ENCODE assay signal across 8 cellular contexts in genomic region chr15:45378913-45379262, GRCh38. TPM values are rescaled to one million over a fixed set of nuclear protein-coding genes. Genes with fewer than 3 reads are reported as not detected.
DNase-seq lines count a peak whose midpoint lies in the region; ATAC-seq and TF ChIP-seq lines count a peak whose summit lies in the region.

No MANE protein-coding gene starts in this region.

- TF ChIP-seq EP300 in sigmoid colon (IDR thresholded peaks at IDR 0.05) = no peak

- no peaks in the 10 kb centered on the region for H3K9me2 ChIP-seq in hepatocyte (replicated peaks; ENCODE audit: insufficient read depth)

- TF ChIP-seq CTCF in GM12865 (IDR thresholded peaks at IDR 0.05; ENCODE audit: insufficient read depth, low read depth, low read length, missing control alignments) (no peak), activated B cell treated with CpG ODN at 0.5 μM for 24 hours (IDR thresholded peaks at IDR 0.05) (no peak), hepatocyte (IDR thresholded peaks at IDR 0.05; ENCODE audit: poor library complexity) (no peak), sigmoid colon (IDR thresholded peaks at IDR 0.05) (no peak)

- H3K79me2 ChIP-seq in hepatocyte = no peaks in the 10 kb centered on the region

- H3K4me3 Mint-ChIP-seq in activated B cell treated with CpG ODN at 0.5 μM for 24 hours = peak overlapping the region; percentile 87

- no peak for TF ChIP-seq POLR2A in sigmoid colon (IDR thresholded peaks at IDR 0.05)

- intact Hi-C loops in activated B cell treated with CpG ODN at 0.5 μM for 24 hours (cut with micrococcal nuclease) = loop anchor here (1.0 kb wide), 3 partner anchors 13 to 179 kb away; a partner anchor contains a TSS
- intact Hi-C loops in sigmoid colon (cut with DNase I) = loop anchor here (1.0 to 10.0 kb wide), 5 partner anchors 20 to 844 kb away; partner anchors contain the start of genes B2M, EIF3J and PATL2

- DNase-seq in GM12865 (ENCODE audit: low read depth) (no peak), activated B cell treated with CpG ODN at 0.5 μM for 24 hours (no peak), hepatocyte (ENCODE audit: low spot score) (no peak), sigmoid colon (no peak), middle frontal gyrus (ENCODE audit: extremely low spot score, low spot score) (no peak), ureter (ENCODE audit: low spot score) (no peak), NCI-H2196 (lab: John Stamatoyannopoulos, UW; ENCODE audit: unreplicated experiment) (no peak)

- H2AFZ ChIP-seq in hepatocyte = peak overlapping the region; percentile 89

- H3K27me3 Mint-ChIP-seq in activated B cell treated with CpG ODN at 0.5 μM for 24 hours = peaks cover 2% of the 10 kb centered on the region

- peak overlapping the region; percentile 96 for H3K4me2 ChIP-seq in hepatocyte

- CTCF ChIA-PET in activated B cell treated with CpG ODN at 0.5 μM for 24 hours (lab: Charles Lee) = interaction anchor here (1.4 kb wide), 1 partner anchor 21 kb away, joined by 7 read pairs; no protein-coding TSS in a partner anchor

- H3K27me3 ChIP-seq in hepatocyte = peaks cover 30% of the 10 kb centered on the region
- H3K27me3 ChIP-seq in sigmoid colon = no peaks in the 10 kb centered on the region

- ATAC-seq in activated B cell treated with CpG ODN at 0.5 μM for 24 hours (ENCODE audit: low read depth) (no peak), GM19395 (IDR thresholded peaks at IDR 0.05; ENCODE audit: unreplicated experiment) (no peak)

- POLR2A ChIA-PET in activated B cell treated with CpG ODN at 0.5 μM for 24 hours (lab: Charles Lee) = interaction anchor here (0.6 to 2.4 kb wide), 3 partner anchors 13 to 220 kb away, joined by 4 to 10 read pairs (median 7); a partner anchor contains a TSS

- H3K27ac ChIP-seq in hepatocyte (no peak overlapping the region), sigmoid colon (peak overlapping the region; percentile 82 to 93 (median 90))

- H3K4me1 ChIP-seq in hepatocyte (ENCODE audit: insufficient read depth) (peaks cover 18% of the 10 kb centered on the region), sigmoid colon (peaks cover 0 to 50% (median 30%) of the 10 kb centered on the region in 4 donors)

- 70% methylated on average over 11 of the region's 11 CpGs for WGBS in hepatocyte (ENCODE audit: low lambda C conversion rate, missing lambda C conversion rate)
- 58 to 86% methylated on average over 11 of the region's 11 CpGs for whole genome bisulfite sequencing in sigmoid colon, 2 donors

- peaks cover 13% of the 10 kb centered on the region for H3K36me3 Mint-ChIP-seq in activated B cell treated with CpG ODN at 0.5 μM for 24 hours (ENCODE audit: low read depth)

- no peaks in the 10 kb centered on the region for H4K20me1 ChIP-seq in hepatocyte (ENCODE audit: insufficient read depth, poor library complexity, severe bottlenecking)

- H3K27ac Mint-ChIP-seq in activated B cell treated with CpG ODN at 0.5 μM for 24 hours = peak overlapping the region; percentile 86

- no peaks in the 10 kb centered on the region for H3K9me3 Mint-ChIP-seq in activated B cell treated with CpG ODN at 0.5 μM for 24 hours

- H3K36me3 ChIP-seq in hepatocyte (replicated peaks; ENCODE audit: insufficient read depth, low read depth) (no peaks in the 10 kb centered on the region), sigmoid colon (peaks cover 0 to 11% (median 0%) of the 10 kb centered on the region in 4 donors)

- peaks cover 25% of the 10 kb centered on the region for H3K4me1 Mint-ChIP-seq in activated B cell treated with CpG ODN at 0.5 μM for 24 hours

- H3K4me3 ChIP-seq in GM12865 (ENCODE audit: low read depth, low read length) (peak overlapping the region; percentile 64), hepatocyte (peak overlapping the region; percentile 68), sigmoid colon (peak overlapping the region; percentile 53 to 65 (median 58))

- H3K9me3 ChIP-seq in hepatocyte (ENCODE audit: low read depth) = no peaks in the 10 kb centered on the region
- H3K9me3 ChIP-seq in sigmoid colon = no peaks in the 10 kb centered on the region

RNA-seq across cellular contexts. Expression of gene GATM, which starts 0.5 kb away (rescaled TPM):
- total RNA-seq in activated B cell treated with CpG ODN at 0.5 μM for 24 hours = 12.6 and 15.7 TPM in 2 replicates
- 231 and 268 TPM in 2 replicates for total RNA-seq in hepatocyte
- 64.3 and 87.6 TPM in 2 replicates for polyA plus RNA-seq in hepatocyte
- 10 to 100 TPM; 38.4 to 51.4 (median 42.0) TPM for total RNA-seq in sigmoid colon
- 10 to 100 TPM; 10.2 to 12.0 (median 10.3) TPM for polyA plus RNA-seq in sigmoid colon
- total RNA-seq in ureter = 47.6 TPM
